Comparison of ENCODE assay signal across 30 cellular contexts in the genomic region with DNA sequence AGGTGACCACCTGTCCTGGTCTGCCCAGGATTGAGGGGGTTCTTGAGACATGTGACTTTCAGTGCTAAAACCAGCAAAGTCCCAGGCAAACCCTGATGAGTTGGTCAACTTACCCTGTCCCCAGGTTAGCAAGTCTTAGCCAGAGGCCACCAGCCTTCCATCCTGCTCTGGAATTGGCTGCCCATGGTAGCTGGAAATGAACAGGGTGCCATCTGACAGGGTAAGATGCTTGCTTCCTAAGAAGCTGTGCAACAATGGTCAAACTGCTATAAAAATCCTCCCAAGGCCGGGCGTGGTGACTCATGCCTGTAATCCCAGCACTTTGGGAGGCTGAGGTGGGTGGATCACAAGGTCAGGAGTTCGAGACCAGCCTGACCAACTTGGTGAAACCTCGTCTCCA. TPM values are rescaled to one million over a fixed set of nuclear protein-coding genes. Genes with fewer than 3 reads are reported as not detected.
"Had no signal": no experiment of that assay in that cellular context is flagged by ENCODE, and none has a peak within 500 bp of the region (broad histone marks: within the 10 kb centered on the region; RNA-seq: fewer than 3 reads in every experiment).

No MANE protein-coding gene starts in this region.

- H3K4me3 ChIP-seq: ascending aorta, MG63, PC-9, SK-N-MC had no signal

- H3K36me3 Mint-ChIP-seq: activated CD4-positive, alpha-beta memory T cell treated with anti-CD3 and anti-CD28 coated beads for 36 hours; activated naive CD4-positive, alpha-beta T cell treated with anti-CD3 and anti-CD28 coated beads, Interleukin-2, amount 10 ng/mL, durations not matched to agents 7 days and 5 days; activated naive CD8-positive, alpha-beta T cell had no signal

- H3K9me3 Mint-ChIP-seq: activated CD4-positive, alpha-beta memory T cell treated with anti-CD3 and anti-CD28 coated beads for 36 hours; activated naive CD4-positive, alpha-beta T cell treated with anti-CD3 and anti-CD28 coated beads, Interleukin-2, amount 10 ng/mL, durations not matched to agents 7 days and 5 days; activated naive CD8-positive, alpha-beta T cell treated with anti-CD3 and anti-CD28 coated beads, Interleukin-2, amount 50 U/mL, for 24 hours; activated T-cell treated with anti-CD3 and anti-CD28 coated beads, Interleukin-2, amount 50 U/mL, for 4 hours; activated T-helper 1 cell treated with anti-CD3 and anti-CD28 coated beads, Interleukin-12 subunit alpha, Interleukin-12 subunit beta, Interleukin-2, Interleukin-4 antibody, amounts not matched to agents 30 ng/mL and 10 ng/mL and 1 ng/mL, durations not matched to agents 14 hours and 24 hours and 36 hours had no signal

- DNase-seq: activated CD4-positive, alpha-beta memory T cell treated with anti-CD3 and anti-CD28 coated beads for 36 hours; activated CD4-positive, alpha-beta T cell treated with anti-CD3 and anti-CD28 coated beads, Interleukin-2, amount 50 U/mL, for 1 hour; activated CD8-positive, alpha-beta memory T cell treated with anti-CD3 and anti-CD28 coated beads, Interleukin-2, amount 50 U/mL, for 4 hours; activated effector memory CD4-positive, alpha-beta T cell treated with Interleukin-2 at 50 U/mL for 16 hours; activated naive CD4-positive, alpha-beta T cell treated with anti-CD3 and anti-CD28 coated beads, Interleukin-2, amount 10 ng/mL, durations not matched to agents 7 days and 5 days; activated naive CD8-positive, alpha-beta T cell treated with anti-CD3 and anti-CD28 coated beads, Interleukin-2, amount 50 U/mL, for 24 hours; activated T-cell treated with anti-CD3 and anti-CD28 coated beads for 4 hours; activated T-cell treated with anti-CD3 and anti-CD28 coated beads, Interleukin-2, amount 50 U/mL, for 4 hours; amygdala; Karpas-422; KBM-7; MG63; NCI-H1048; NCI-H1105 treated with DMSO at 0.1 percent for 48 hours; NCI-H1436; NCI-H1694; NCI-H1930; NCI-H345; NCI-H526; NCI-H748 treated with DMSO at 0.1 percent for 48 hours; NK-92 treated with Interleukin-12 subunit alpha and Interleukin-12 subunit beta, amount 100 ng/mL, for 24 hours; PC-9; Right ventricle myocardium superior; T1000 had no signal

- H3K9me3 ChIP-seq: ascending aorta, MG63 had no signal

- H3K4me3 Mint-ChIP-seq: activated CD4-positive, alpha-beta memory T cell treated with anti-CD3 and anti-CD28 coated beads for 36 hours; activated naive CD4-positive, alpha-beta T cell treated with anti-CD3 and anti-CD28 coated beads, Interleukin-2, amount 10 ng/mL, durations not matched to agents 7 days and 5 days; activated naive CD8-positive, alpha-beta T cell; activated naive CD8-positive, alpha-beta T cell treated with anti-CD3 and anti-CD28 coated beads, Interleukin-2, amount 50 U/mL, for 24 hours; activated T-cell treated with anti-CD3 and anti-CD28 coated beads, Interleukin-2, amount 50 U/mL, for 4 hours; activated T-helper 1 cell treated with anti-CD3 and anti-CD28 coated beads, Interleukin-12 subunit alpha, Interleukin-12 subunit beta, Interleukin-2, Interleukin-4 antibody, amounts not matched to agents 30 ng/mL and 10 ng/mL and 1 ng/mL, durations not matched to agents 14 hours and 24 hours and 36 hours had no signal

- H3K27ac Mint-ChIP-seq: activated CD4-positive, alpha-beta memory T cell treated with anti-CD3 and anti-CD28 coated beads for 36 hours; activated naive CD4-positive, alpha-beta T cell treated with anti-CD3 and anti-CD28 coated beads, Interleukin-2, amount 10 ng/mL, durations not matched to agents 7 days and 5 days; activated naive CD8-positive, alpha-beta T cell; activated naive CD8-positive, alpha-beta T cell treated with anti-CD3 and anti-CD28 coated beads, Interleukin-2, amount 50 U/mL, for 24 hours; activated T-helper 1 cell treated with anti-CD3 and anti-CD28 coated beads, Interleukin-12 subunit alpha, Interleukin-12 subunit beta, Interleukin-2, Interleukin-4 antibody, amounts not matched to agents 30 ng/mL and 10 ng/mL and 1 ng/mL, durations not matched to agents 14 hours and 24 hours and 36 hours had no signal

- H3K36me3 ChIP-seq: ascending aorta, MG63 had no signal

- H3K27me3 Mint-ChIP-seq: activated naive CD8-positive, alpha-beta T cell had no signal

- H3K27me3 ChIP-seq: ascending aorta had no signal

- H3K27ac ChIP-seq: ascending aorta, PC-9, SK-N-MC had no signal

RNA-seq across cellular contexts. Expression of a gene that starts 49.1 kb away (rescaled TPM):
- total RNA-seq: ascending aorta, cardiac septum, NCI-H460, PC-9, Right ventricle myocardium superior had no signal
